ENCODE assay signal across 10 cellular contexts in genomic region chr4:107862658-107863057, GRCh38. TPM values are rescaled to one million over a fixed set of nuclear protein-coding genes. Genes with fewer than 3 reads are reported as not detected.
DNase-seq lines count a peak whose midpoint lies in the region; FAIRE-seq and TF ChIP-seq lines count a peak whose summit lies in the region.
"Had no signal": no experiment of that assay in that cellular context is flagged by ENCODE, and none has a peak within 500 bp of the region (broad histone marks: within the 10 kb centered on the region; RNA-seq: fewer than 3 reads in every experiment).

No MANE protein-coding gene starts in this region.

- H3K18ac ChIP-seq in mesenchymal stem cell (ENCODE audit: low read depth in 1 of 2, low read length in 2 of 2), result peak overlapping the region in 1 of 2 experiments; percentile 38

- peaks cover 22% of the 10 kb centered on the region for H3K79me2 ChIP-seq in mammary epithelial cell (ENCODE audit: insufficient read depth, low read length)

- H4K8ac ChIP-seq in mesenchymal stem cell (ENCODE audit: low read length), result no peak overlapping the region

- H2AK5ac ChIP-seq in mesenchymal stem cell (ENCODE audit: low read length, severe bottlenecking), result no peak overlapping the region

- peaks cover 6% of the 10 kb centered on the region for H3K79me1 ChIP-seq in mesenchymal stem cell (replicated peaks; ENCODE audit: low read length, poor library complexity, severe bottlenecking)

- H2BK5ac ChIP-seq in mesenchymal stem cell (ENCODE audit: low read depth, low read length, poor library complexity, severe bottlenecking), result no peak overlapping the region

- no peak overlapping the region for H3K4me3 Mint-ChIP-seq in CD14-positive monocyte
- H3K4me3 Mint-ChIP-seq: activated naive CD8-positive, alpha-beta T cell treated with anti-CD3 and anti-CD28 coated beads, Interleukin-2, amount 10 ng/mL, durations not matched to agents 7 days and 5 days; nephron had no signal

- intact Hi-C loops in mammary epithelial cell (cut with micrococcal nuclease) (loop anchor here (1.0 kb wide), 4 partner anchors 34 to 104 kb away; partner anchors contain the start of gene SGMS2), CD14-positive monocyte (cut with micrococcal nuclease) (no loop called here)

- H3K14ac ChIP-seq in mesenchymal stem cell (ENCODE audit: low read length in 2 of 2), result no peak overlapping the region

- H3K9ac ChIP-seq in mammary epithelial cell (ENCODE audit: insufficient read depth, low read length), result peak overlapping the region; percentile 77
- H3K9ac ChIP-seq in mesenchymal stem cell (ENCODE audit: low read length), result no peak overlapping the region

- H3K27ac Mint-ChIP-seq in CD14-positive monocyte, result peak overlapping the region in 2 of 7 donors; percentile 11 to 46
- H3K27ac Mint-ChIP-seq: activated naive CD8-positive, alpha-beta T cell treated with anti-CD3 and anti-CD28 coated beads, Interleukin-2, amount 10 ng/mL, durations not matched to agents 7 days and 5 days; nephron had no signal

- WGBS in mammary epithelial cell (ENCODE audit: low coverage, missing lambda C conversion rate), result 0% methylated on average over 5 of the region's 5 CpGs
- 29% methylated on average over 5 of the region's 5 CpGs for WGBS in mesenchymal stem cell

- peaks cover 41 to 65% of the 10 kb centered on the region in 2 donors for H3K36me3 Mint-ChIP-seq in CD14-positive monocyte
- H3K36me3 Mint-ChIP-seq: activated naive CD8-positive, alpha-beta T cell treated with anti-CD3 and anti-CD28 coated beads, Interleukin-2, amount 10 ng/mL, durations not matched to agents 7 days and 5 days had no signal

- peaks cover 0 to 1% (median 0%) of the 10 kb centered on the region in 3 donors for H3K27me3 Mint-ChIP-seq in CD14-positive monocyte (ENCODE audit: low read depth in 3 of 3)

- DNase-seq in GM18507 (ENCODE audit: extremely low spot score, insufficient read length, low read depth), result no peak
- DNase-seq in NCI-H2029 (lab: John Stamatoyannopoulos, UW), result peak; percentile 90
- DNase-seq in mammary epithelial cell, result peak; percentile 97
- peak; percentile 88 for DNase-seq in mesenchymal stem cell
- no peak for DNase-seq in GM19238 (ENCODE audit: insufficient read length, low spot score)
- DNase-seq in ecto neural progenitor cell (ENCODE audit: low spot score), result no peak
- no peak for DNase-seq in SHP77 (lab: John Stamatoyannopoulos, UW)
- no peak for DNase-seq in CD14-positive monocyte (ENCODE audit: low spot score)
- DNase-seq: activated naive CD8-positive, alpha-beta T cell treated with anti-CD3 and anti-CD28 coated beads, Interleukin-2, amount 10 ng/mL, durations not matched to agents 7 days and 5 days had no signal

- peak; percentile 39 for FAIRE-seq in GM18507 (lab: Jason Lieb, UNC)

- no peak overlapping the region for H3K4me3 ChIP-seq in mammary epithelial cell (replicated peaks in 1 of 3; ENCODE audit: insufficient read depth in 1 of 3, low read depth in 2 of 3, low read length in 3 of 3)
- no peak overlapping the region for H3K4me3 ChIP-seq in mesenchymal stem cell (ENCODE audit: insufficient read depth in 1 of 2, low read depth in 1 of 2, low read length in 2 of 2)

- no peaks in the 10 kb centered on the region for H4K20me1 ChIP-seq in mammary epithelial cell (ENCODE audit: insufficient read depth, low read length)

- CTCF ChIA-PET in mammary epithelial cell (lab: Charles Lee; ENCODE audit: low non-redundant PET), result no interaction called here

- peak overlapping the region; percentile 96 for H3K27ac ChIP-seq in mammary epithelial cell (ENCODE audit: insufficient read depth, low read depth, low read length)
- no peak overlapping the region for H3K27ac ChIP-seq in mesenchymal stem cell (ENCODE audit: low read length, poor library complexity, severe bottlenecking)

- H3K4me2 ChIP-seq in mammary epithelial cell (ENCODE audit: insufficient read depth, low read depth, low read length), result peak overlapping the region; percentile 67
- H3K4me2 ChIP-seq in mesenchymal stem cell (ENCODE audit: low read length, poor library complexity, severe bottlenecking), result no peak overlapping the region

- H3K27me3 ChIP-seq in mammary epithelial cell (ENCODE audit: insufficient read depth, low read length) (no peaks in the 10 kb centered on the region), mesenchymal stem cell (ENCODE audit: control insufficient read depth in 1 of 2, insufficient read depth in 1 of 2, low read length in 2 of 2) (no peaks in the 10 kb centered on the region)

- dilution Hi-C loops in mammary epithelial cell (cut with HindIII; ENCODE audit: low sequenced_read_pairs), result no loop called here

- BruUV-seq in mammary epithelial cell (replicated peaks; lab: Mats Ljungman, UMichigan), result no TSS peak

- H2BK120ac ChIP-seq in mesenchymal stem cell (ENCODE audit: low read depth, low read length), result no peak overlapping the region

- H3K9me3 ChIP-seq in mammary epithelial cell (replicated peaks; ENCODE audit: insufficient read depth, low read length) (no peaks in the 10 kb centered on the region), mesenchymal stem cell (ENCODE audit: control insufficient read depth, low read length) (no peaks in the 10 kb centered on the region)

- no peak overlapping the region for H3K23ac ChIP-seq in mesenchymal stem cell (ENCODE audit: low read length in 2 of 2)

- H3K36me3 ChIP-seq in mammary epithelial cell (ENCODE audit: insufficient read depth, low read length), result peaks cover 2% of the 10 kb centered on the region
- H3K36me3 ChIP-seq in mesenchymal stem cell (ENCODE audit: control insufficient read depth in 1 of 2, insufficient read depth in 2 of 2, low read depth in 1 of 2, low read length in 2 of 2), result peaks cover 0 to 39% of the 10 kb centered on the region in 2 experiments

- TF ChIP-seq CTCF in mammary epithelial cell (conservative IDR thresholded peaks at IDR 0.05 in 1 of 2, IDR thresholded peaks at IDR 0.05 in 1 of 2; ENCODE audit: extremely low read depth in 1 of 2, insufficient read depth in 1 of 2, low read depth in 1 of 2, low read length in 2 of 2), result no peak
- no peak for TF ChIP-seq CTCF in CD14-positive monocyte (IDR thresholded peaks at IDR 0.05)

- H3K4me1 Mint-ChIP-seq in CD14-positive monocyte, result peaks cover 22% of the 10 kb centered on the region
- H3K4me1 Mint-ChIP-seq: activated naive CD8-positive, alpha-beta T cell treated with anti-CD3 and anti-CD28 coated beads, Interleukin-2, amount 10 ng/mL, durations not matched to agents 7 days and 5 days had no signal

- in situ Hi-C loops in mammary epithelial cell (cut with MboI; ENCODE audit: low sequenced_read_pairs in 2 of 2), result no loop called here

- peak overlapping the region in 1 of 2 experiments; percentile 10 for H2BK12ac ChIP-seq in mesenchymal stem cell (ENCODE audit: low read length in 2 of 2)

- H2AFZ ChIP-seq in mammary epithelial cell (ENCODE audit: low read depth, low read length) (no peak overlapping the region), mesenchymal stem cell (ENCODE audit: low read depth, low read length) (no peak overlapping the region)

- H2BK15ac ChIP-seq in mesenchymal stem cell (ENCODE audit: low read depth, poor library complexity, severe bottlenecking), result no peak overlapping the region

- no peak overlapping the region for H4K91ac ChIP-seq in mesenchymal stem cell (ENCODE audit: low read length)

- H3K4ac ChIP-seq in mesenchymal stem cell (ENCODE audit: low read depth in 1 of 2, low read length in 2 of 2), result no peak overlapping the region

- H3K4me1 ChIP-seq in mammary epithelial cell (ENCODE audit: insufficient read depth, low read length) (peaks cover 33% of the 10 kb centered on the region), mesenchymal stem cell (ENCODE audit: control insufficient read depth, insufficient read depth, low read depth, low read length) (peaks cover 5% of the 10 kb centered on the region)

- H3K9me3 Mint-ChIP-seq in CD14-positive monocyte, result no peaks in the 10 kb centered on the region
- H3K9me3 Mint-ChIP-seq: activated naive CD8-positive, alpha-beta T cell treated with anti-CD3 and anti-CD28 coated beads, Interleukin-2, amount 10 ng/mL, durations not matched to agents 7 days and 5 days; nephron had no signal

RNA-seq across cellular contexts. Expression of gene SGMS2, which starts 37.9 kb away (rescaled TPM):
- total RNA-seq in mammary epithelial cell, result 100 to 1,000 TPM in 1 of 2 donors, 10 to 100 TPM in 1; 48.1 to 151 TPM
- polyA plus RNA-seq in mammary epithelial cell (38.7 TPM), CD14-positive monocyte (10 to 100 TPM; 20.8 to 32.7 TPM)
- 153 TPM for polyA minus RNA-seq in mammary epithelial cell
- 12.5 TPM for polyA plus RNA-seq in mesenchymal stem cell (2013, experiment 1 of 2)
- polyA plus RNA-seq in mesenchymal stem cell (2013, experiment 2 of 2), result 12.4 TPM
- total RNA-seq: activated naive CD8-positive, alpha-beta T cell treated with anti-CD3 and anti-CD28 coated beads, Interleukin-2, amount 10 ng/mL, durations not matched to agents 7 days and 5 days had no signal

Comparison
In these comparisons a context has a peak if more than half of its experiments do, and no peak if none do; other contexts are left out.
1. DNase-seq: peak in NCI-H2029 (single experiment), mammary epithelial cell (single experiment) and mesenchymal stem cell (single experiment); none in GM18507 (single experiment), GM19238 (single experiment), ecto neural progenitor cell (single experiment), SHP77 (0 of 2) and CD14-positive monocyte (single experiment).